In genomic region chr17:39753514-39754160, GRCh38 we compare ENCODE assay signal across 8 cellular contexts. TPM values are rescaled to one million over a fixed set of nuclear protein-coding genes. Genes with fewer than 3 reads are reported as not detected.
DNase-seq lines count a peak whose midpoint lies in the region; ATAC-seq and TF ChIP-seq lines count a peak whose summit lies in the region.

No MANE protein-coding gene starts in this region.

- peak in 1 of 2 experiments; percentile 82 for DNase-seq in Caco-2
- peak in 1 of 2 experiments; percentile 43 for DNase-seq in PC-9
- no peak for DNase-seq in inferior parietal cortex (ENCODE audit: extremely low spot score)

- no peaks in the 10 kb centered on the region for H3K9me2 ChIP-seq in PC-9 (ENCODE audit: insufficient read depth)

- H3K4me2 ChIP-seq in PC-9, result peak overlapping the region; percentile 82

- H3K27me3 Mint-ChIP-seq in Caco-2 (ENCODE audit: insufficient read depth, unreplicated experiment), result peaks cover 4% of the 10 kb centered on the region
- peaks cover 35% of the 10 kb centered on the region for H3K27me3 Mint-ChIP-seq in brain
- no peaks in the 10 kb centered on the region for H3K27me3 Mint-ChIP-seq in stimulated activated memory B cell treated with anti-CD40 and anti-IgM and Interleukin-4, amounts not matched to agents 10 μg/mL and 1 μg/mL and 100 μg/mL, for 72 hours

- peak overlapping the region; percentile 86 for H2AFZ ChIP-seq in PC-9

- peaks cover 8% of the 10 kb centered on the region for H3K4me1 Mint-ChIP-seq in Caco-2 (ENCODE audit: low read depth, unreplicated experiment)
- H3K4me1 Mint-ChIP-seq in brain, result peaks cover 24% of the 10 kb centered on the region
- H3K4me1 Mint-ChIP-seq in stimulated activated memory B cell treated with anti-CD40 and anti-IgM and Interleukin-4, amounts not matched to agents 10 μg/mL and 1 μg/mL and 100 μg/mL, for 72 hours, result peaks cover 59% of the 10 kb centered on the region

- H3K9me3 Mint-ChIP-seq in Caco-2 (ENCODE audit: unreplicated experiment) (no peaks in the 10 kb centered on the region), brain (peaks cover 0 to 8% (median 0%) of the 10 kb centered on the region in 5 experiments)
- H3K9me3 Mint-ChIP-seq in stimulated activated memory B cell treated with anti-CD40 and anti-IgM and Interleukin-4, amounts not matched to agents 10 μg/mL and 1 μg/mL and 100 μg/mL, for 72 hours, result no peaks in the 10 kb centered on the region

- no peaks in the 10 kb centered on the region for H3K27me3 ChIP-seq in Caco-2 (replicated peaks; ENCODE audit: control insufficient read depth, insufficient read depth, low read length)
- H3K27me3 ChIP-seq in PC-9 (ENCODE audit: insufficient read depth, low read depth), result no peaks in the 10 kb centered on the region
- H3K27me3 ChIP-seq in layer of hippocampus (ENCODE audit: control insufficient read depth, insufficient read depth, low read length), result peaks cover 2% of the 10 kb centered on the region

- H3K27ac ChIP-seq in PC-9 (peak overlapping the region; percentile 56), layer of hippocampus (ENCODE audit: low read depth, low read length) (peak overlapping the region; percentile 93)

- H3F3A ChIP-seq in PC-9 (ENCODE audit: insufficient read depth, low read depth), result peaks cover 31% of the 10 kb centered on the region; the same call in 1 of the 2 replicates

- H3K36me3 Mint-ChIP-seq in Caco-2 (ENCODE audit: insufficient read depth, unreplicated experiment), result no peaks in the 10 kb centered on the region
- H3K36me3 Mint-ChIP-seq in brain, result no peaks in the 10 kb centered on the region
- H3K36me3 Mint-ChIP-seq in stimulated activated memory B cell treated with anti-CD40 and anti-IgM and Interleukin-4, amounts not matched to agents 10 μg/mL and 1 μg/mL and 100 μg/mL, for 72 hours, result no peaks in the 10 kb centered on the region

- H3K4me3 ChIP-seq in Caco-2 (ENCODE audit: low read depth, low read length) (peak overlapping the region; percentile 85), PC-9 (peak overlapping the region; percentile 78)

- peak; percentile 27 for ATAC-seq in GM18868 (IDR thresholded peaks at IDR 0.05; ENCODE audit: unreplicated experiment)
- ATAC-seq in HG03045 (IDR thresholded peaks at IDR 0.05; ENCODE audit: unreplicated experiment), result peak; percentile 30
- peak; percentile 44 for ATAC-seq in stimulated activated memory B cell treated with anti-CD40 and anti-IgM and Interleukin-4, amounts not matched to agents 10 μg/mL and 1 μg/mL and 100 μg/mL, for 72 hours

- H3K9me3 ChIP-seq in Caco-2, result no peaks in the 10 kb centered on the region
- no peaks in the 10 kb centered on the region for H3K9me3 ChIP-seq in PC-9 (ENCODE audit: insufficient read depth, low read depth)

- H3K36me3 ChIP-seq in Caco-2 (ENCODE audit: control insufficient read depth, insufficient read depth, low read length), result no peaks in the 10 kb centered on the region
- no peaks in the 10 kb centered on the region for H3K36me3 ChIP-seq in PC-9 (ENCODE audit: low read depth)

- H3K27ac Mint-ChIP-seq in Caco-2 (ENCODE audit: unreplicated experiment) (peak overlapping the region; percentile 57), brain (peak overlapping the region in 2 of 5 experiments; percentile 62 to 75)
- peak overlapping the region; percentile 96 for H3K27ac Mint-ChIP-seq in stimulated activated memory B cell treated with anti-CD40 and anti-IgM and Interleukin-4, amounts not matched to agents 10 μg/mL and 1 μg/mL and 100 μg/mL, for 72 hours

- intact Hi-C loops in Caco-2 (cut with micrococcal nuclease; ENCODE audit: unreplicated experiment) (loop anchor here (1.0 to 10.0 kb wide), 5 partner anchors 14 to 199 kb away; partner anchors contain the start of genes IKZF3 and MIEN1), PC-9 (cut with micrococcal nuclease; ENCODE audit: unreplicated experiment) (loop anchor here (1.0 to 10.0 kb wide), 6 partner anchors 46 to 227 kb away; partner anchors contain the start of genes LRRC3C, ORMDL3 and PSMD3)

- peak in 1 of 2 experiments; percentile 47 for TF ChIP-seq CTCF in Caco-2 (IDR thresholded peaks at IDR 0.05; ENCODE audit: insufficient read depth in 1 of 2, low read depth in 1 of 2, low read length in 1 of 2, severe bottlenecking in 1 of 2, unreplicated experiment in 1 of 2)
- no peak for TF ChIP-seq CTCF in PC-9 (conservative IDR thresholded peaks at IDR 0.05)
- no peak for TF ChIP-seq CTCF in brain (conservative IDR thresholded peaks at IDR 0.05)

- peak overlapping the region; percentile 71 for H3K4me3 Mint-ChIP-seq in Caco-2 (ENCODE audit: unreplicated experiment)
- peak overlapping the region; percentile 62 to 76 (median 73) for H3K4me3 Mint-ChIP-seq in brain
- H3K4me3 Mint-ChIP-seq in stimulated activated memory B cell treated with anti-CD40 and anti-IgM and Interleukin-4, amounts not matched to agents 10 μg/mL and 1 μg/mL and 100 μg/mL, for 72 hours, result peak overlapping the region; percentile 71

- no peaks in the 10 kb centered on the region for H3K79me2 ChIP-seq in PC-9 (ENCODE audit: low read depth)

- no peaks in the 10 kb centered on the region for H4K20me1 ChIP-seq in PC-9 (ENCODE audit: insufficient read depth)

- peaks cover 16% of the 10 kb centered on the region for H3K4me1 ChIP-seq in Caco-2
- H3K4me1 ChIP-seq in PC-9 (replicated peaks; ENCODE audit: insufficient read depth), result peaks cover 47% of the 10 kb centered on the region

- BruUV-seq in Caco-2 (replicated peaks; lab: Mats Ljungman, UMichigan), result no TSS peak
- BruUV-seq in PC-9 (replicated peaks; lab: Mats Ljungman, UMichigan), result no TSS peak

- CTCF ChIA-PET in Caco-2 (lab: Charles Lee), result interaction anchor here (0.8 to 2.4 kb wide), 10 partner anchors 9 to 132 kb away, joined by 3 to 15 read pairs (median 4); partner anchors contain the start of genes ERBB2, MIEN1 and PGAP3
- CTCF ChIA-PET in PC-9 (lab: Charles Lee), result interaction anchor here (2.7 kb wide), 1 partner anchor 132 kb away, joined by 9 read pairs; no protein-coding TSS in a partner anchor

- POLR2A ChIA-PET in Caco-2 (lab: Charles Lee), result interaction anchor here (0.7 to 1.8 kb wide), 5 partner anchors 14 to 216 kb away, joined by 3 to 12 read pairs (median 4); partner anchors contain the start of genes ERBB2 and MIEN1
- POLR2A ChIA-PET in PC-9 (lab: Charles Lee; ENCODE audit: unreplicated experiment), result no interaction called here

RNA-seq across cellular contexts. Expression of gene GRB7, which starts 15.9 kb away (rescaled TPM):
- total RNA-seq in Caco-2 (2022), result 83.3 and 98.6 TPM in 2 replicates
- total RNA-seq in PC-9 (2021), result 49.1 and 55.9 TPM in 2 replicates
- polyA plus RNA-seq in brain (ENCODE audit: insufficient read depth, low read depth, low replicate concordance), result 27.3 TPM

RNA-seq across cellular contexts. Expression of gene MIEN1, which starts 23.3 kb away (rescaled TPM):
- total RNA-seq in Caco-2 (2022) (42.9 and 46.3 TPM in 2 replicates), PC-9 (2021) (49.2 and 50.8 TPM in 2 replicates)
- polyA plus RNA-seq in brain (ENCODE audit: insufficient read depth, low read depth, low replicate concordance), result 148 TPM

RNA-seq across cellular contexts. Expression of gene ERBB2, which starts 53.8 kb away (rescaled TPM):
- total RNA-seq in Caco-2 (2022), result 121 and 124 TPM in 2 replicates
- 87.2 and 90.6 TPM in 2 replicates for total RNA-seq in PC-9 (2021)
- polyA plus RNA-seq in brain (ENCODE audit: insufficient read depth, low read depth, low replicate concordance), result 21.1 TPM
